In the genomic region with DNA sequence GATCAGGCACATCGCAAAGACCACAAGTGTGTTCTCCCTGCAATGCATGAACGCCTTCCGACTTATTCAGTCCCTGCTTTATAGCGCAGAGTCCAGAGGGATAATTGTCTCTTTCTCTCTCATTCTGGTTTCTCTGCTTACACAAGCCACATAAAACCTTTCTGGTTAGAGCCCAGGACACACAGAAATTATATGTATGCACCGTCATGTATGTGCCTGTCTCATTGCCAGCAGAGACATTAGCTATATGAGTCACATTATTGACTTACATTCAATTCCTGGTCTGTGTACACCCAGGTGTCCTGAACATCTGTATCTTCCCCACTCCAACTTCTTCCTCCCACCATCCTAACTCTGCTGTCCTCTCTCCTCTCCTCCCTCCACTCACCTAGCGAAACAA, we compare ENCODE assay signal across 20 cellular contexts. TPM values are rescaled to one million over a fixed set of nuclear protein-coding genes. Genes with fewer than 3 reads are reported as not detected.
"Had no signal": no experiment of that assay in that cellular context is flagged by ENCODE, and none has a peak within 500 bp of the region (broad histone marks: within the 10 kb centered on the region; RNA-seq: fewer than 3 reads in every experiment).

No MANE protein-coding gene starts in this region.

- H3K27me3 ChIP-seq: ascending aorta, breast epithelium, pancreas, uterus had no signal

- H3K27ac ChIP-seq: ascending aorta, breast epithelium, left ventricle myocardium inferior, pancreas, tibial artery, uterus had no signal

- DNase-seq: activated CD4-positive, alpha-beta memory T cell treated with anti-CD3 and anti-CD28 coated beads for 36 hours; activated CD4-positive, alpha-beta T cell treated with anti-CD3 and anti-CD28 coated beads for 36 hours; activated CD8-positive, alpha-beta memory T cell treated with anti-CD3 and anti-CD28 coated beads, Interleukin-2, amount 10 ng/mL, durations not matched to agents 7 days and 5 days; activated naive CD4-positive, alpha-beta T cell treated with anti-CD3 and anti-CD28 coated beads for 36 hours; activated naive CD8-positive, alpha-beta T cell treated with anti-CD3 and anti-CD28 coated beads, Interleukin-2, amount 50 U/mL, for 24 hours; activated T-cell treated with anti-CD3 and anti-CD28 coated beads, Interleukin-2, amount 50 U/mL, for 1 hour; hippocampal formation; left ventricle myocardium inferior; naive B cell; pancreas; stimulated activated CD4-positive, alpha-beta T cell treated with anti-CD3 and anti-CD28 coated beads, Interleukin-2, amount 100 ng/mL, for 48 hours; tibial artery had no signal

- H3K4me1 ChIP-seq: ascending aorta, breast epithelium, left ventricle myocardium inferior, pancreas, tibial artery, uterus had no signal

- ATAC-seq: activated CD4-positive, alpha-beta T cell treated with anti-CD3 and anti-CD28 coated beads for 36 hours; activated CD8-positive, alpha-beta memory T cell treated with anti-CD3 and anti-CD28 coated beads, Interleukin-2, amount 10 ng/mL, durations not matched to agents 7 days and 5 days; activated naive CD8-positive, alpha-beta T cell treated with anti-CD3 and anti-CD28 coated beads, Interleukin-2, amount 50 U/mL, for 24 hours; pancreas; stimulated activated memory B cell treated with anti-CD40 and anti-IgM and Interleukin-4, amounts not matched to agents 10 μg/mL and 1 μg/mL and 100 μg/mL, for 72 hours had no signal

- H3K9me3 ChIP-seq: ascending aorta, breast epithelium, left ventricle myocardium inferior, pancreas, tibial artery, uterus had no signal

- H3K36me3 ChIP-seq: ascending aorta, breast epithelium, left ventricle myocardium inferior, pancreas, tibial artery, uterus had no signal

- H3K4me3 ChIP-seq: ascending aorta, breast epithelium, left ventricle myocardium inferior, pancreas, tibial artery, uterus had no signal

- FAIRE-seq: pancreas had no signal

RNA-seq across cellular contexts. Expression of a gene that starts 44.0 kb away (rescaled TPM):
- total RNA-seq: activated CD4-positive, alpha-beta memory T cell treated with anti-CD3 and anti-CD28 coated beads for 36 hours; activated CD4-positive, alpha-beta T cell treated with anti-CD3 and anti-CD28 coated beads for 36 hours; activated CD8-positive, alpha-beta memory T cell treated with anti-CD3 and anti-CD28 coated beads, Interleukin-2, amount 10 ng/mL, durations not matched to agents 7 days and 5 days; activated naive CD4-positive, alpha-beta T cell treated with anti-CD3 and anti-CD28 coated beads for 36 hours; activated T-helper 2 cell treated with anti-CD3 and anti-CD28 coated beads, Interferon-gamma antibody, Interleukin-2, Interleukin-4, amounts not matched to agents 10 μg/mL and 5 μg/mL and 100 μg/mL, durations not matched to agents 14 hours and 24 hours and 36 hours; ascending aorta; breast epithelium; dermis microvascular lymphatic vessel endothelial cell; kidney epithelial cell; left ventricle myocardium inferior; renal cortical epithelial cell had no signal
